In the genomic region with DNA sequence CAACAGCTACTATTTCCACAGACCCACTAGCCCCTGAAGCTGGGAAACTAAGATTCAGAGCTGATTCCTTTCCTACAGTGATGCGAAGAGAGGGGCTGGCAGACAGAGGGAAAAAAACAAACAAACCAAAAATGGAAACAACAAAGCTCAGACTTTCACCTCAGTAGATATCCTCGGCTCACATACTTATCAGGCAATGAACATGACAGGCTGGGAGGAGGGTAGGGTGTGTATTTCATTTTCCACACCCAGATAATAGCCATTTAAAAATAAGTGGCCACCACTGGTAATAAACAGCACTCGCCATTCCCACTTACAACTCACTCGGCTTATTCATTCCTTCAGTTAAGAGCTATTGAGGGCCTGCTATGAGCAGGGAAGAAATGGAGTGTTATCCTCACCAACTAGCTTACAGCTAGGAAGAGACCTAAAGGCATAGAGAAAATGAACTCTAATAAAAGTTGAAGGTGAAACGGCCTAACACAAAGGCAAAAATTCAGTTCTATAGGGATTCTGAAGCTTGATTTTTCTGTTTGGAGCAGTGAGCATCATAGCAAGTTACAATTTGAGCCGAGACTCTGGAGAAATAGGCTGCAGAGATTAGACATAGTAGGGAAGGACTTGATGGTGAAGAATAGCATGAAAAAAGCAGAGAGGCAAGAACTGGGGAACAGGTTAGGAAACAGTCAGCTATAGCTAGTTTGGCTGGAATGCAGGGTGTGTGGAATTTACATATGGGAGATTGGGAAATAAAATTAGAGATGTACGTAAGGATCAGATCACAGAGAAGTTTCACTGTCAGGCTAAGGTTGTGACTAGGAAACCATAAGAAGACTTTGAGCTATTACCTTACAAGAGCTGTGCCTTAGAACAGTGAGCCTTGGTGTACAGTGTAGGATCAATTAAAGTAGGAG, we compare ENCODE assay signal across 1 cellular context.
TF ChIP-seq lines count a peak whose summit lies in the region.

No MANE protein-coding gene starts in this region.

TF ChIP-seq in HepG2, 621 proteins besides CTCF, POLR2A, EP300 and RAD21 (continued from another document and continues in another):
- TF ChIP-seq CREB1 (IDR thresholded peaks at IDR 0.05) (no peak), CREB1 (CRISPR knock-in tag; IDR thresholded peaks at IDR 0.05) (0 out of 2 replicates have a peak, but pooled peaks have one; percentile 33), HMG20B (CRISPR knock-in tag; conservative IDR thresholded peaks at IDR 0.05) (no peak), GATAD2A (CRISPR knock-in tag; IDR thresholded peaks at IDR 0.05) (peak; percentile 82), MIXL1 (CRISPR knock-in tag; IDR thresholded peaks at IDR 0.05) (0 out of 2 replicates have a peak, but pooled peaks have one; percentile 12), SIN3A (IDR thresholded peaks at IDR 0.05; ENCODE audit: borderline replicate concordance, low read depth, low read length) (no peak), ZNF562 (CRISPR knock-in tag; IDR thresholded peaks at IDR 0.05; ENCODE audit: borderline replicate concordance) (no peak), CBX2 (IDR thresholded peaks at IDR 0.05; ENCODE audit: low read depth, low read length) (no peak), CBX2 (CRISPR knock-in tag; IDR thresholded peaks at IDR 0.05; ENCODE audit: low read depth) (no peak), RARA (CRISPR knock-in tag; IDR thresholded peaks at IDR 0.05) (peak; percentile 64), IRF2 (CRISPR knock-in tag; IDR thresholded peaks at IDR 0.05) (peak; percentile 62; the same call in 1 of the 2 replicates), MAFK (conservative IDR thresholded peaks at IDR 0.05 in 1 of 2, IDR thresholded peaks at IDR 0.05 in 1 of 2; ENCODE audit: low read length in 2 of 2) (no peak), ZSCAN29 (CRISPR knock-in tag; conservative IDR thresholded peaks at IDR 0.05) (peak; percentile 66; the same call in 1 of the 2 replicates), NCOA2 (CRISPR knock-in tag; IDR thresholded peaks at IDR 0.05) (peak; percentile 70), TP53 (CRISPR knock-in tag; conservative IDR thresholded peaks at IDR 0.05) (no peak), HNRNPK (IDR thresholded peaks at IDR 0.05; ENCODE audit: low read depth, low read length, poor library complexity, severe bottlenecking) (peak; percentile 39), SOX6 (IDR thresholded peaks at IDR 0.05) (no peak), SOX6 (CRISPR knock-in tag; IDR thresholded peaks at IDR 0.05) (peak; percentile 72), ZNF749 (CRISPR knock-in tag; IDR thresholded peaks at IDR 0.05; ENCODE audit: borderline replicate concordance) (no peak; the same call in 1 of the 2 replicates), ZBTB7B (CRISPR knock-in tag; IDR thresholded peaks at IDR 0.05) (peak; percentile 65; the same call in 1 of the 2 replicates), HOXA3 (CRISPR knock-in tag; IDR thresholded peaks at IDR 0.05) (peak; percentile 30; the same call in 1 of the 2 replicates), ELF4 (CRISPR knock-in tag; IDR thresholded peaks at IDR 0.05; ENCODE audit: borderline replicate concordance) (no peak), SAFB2 (CRISPR knock-in tag; IDR thresholded peaks at IDR 0.05; ENCODE audit: borderline replicate concordance, low read depth) (no peak), ELF3 (CRISPR knock-in tag; IDR thresholded peaks at IDR 0.05) (peak; percentile 59), KDM4B (CRISPR knock-in tag; IDR thresholded peaks at IDR 0.05) (0 out of 2 replicates have a peak, but pooled peaks have one; percentile 28), NFRKB (IDR thresholded peaks at IDR 0.05) (no peak), SRY (CRISPR knock-in tag; IDR thresholded peaks at IDR 0.05) (no peak), HCFC1 (IDR thresholded peaks at IDR 0.05; ENCODE audit: low read depth, low read length) (no peak), ZNF776 (CRISPR knock-in tag; IDR thresholded peaks at IDR 0.05) (no peak), ZNF235 (CRISPR knock-in tag; IDR thresholded peaks at IDR 0.05; ENCODE audit: borderline replicate concordance) (no peak), PCBP2 (optimal IDR thresholded peaks at IDR 0.05; ENCODE audit: low read depth, low read length, poor library complexity, severe bottlenecking) (no peak), SAP130 (CRISPR knock-in tag; IDR thresholded peaks at IDR 0.05; ENCODE audit: low read depth) (peak; percentile 23; the same call in 1 of the 2 replicates), BRCA1 (CRISPR knock-in tag; IDR thresholded peaks at IDR 0.05) (peak; percentile 18; the same call in 1 of the 2 replicates), MAZ (IDR thresholded peaks at IDR 0.05; ENCODE audit: borderline replicate concordance, low read depth, low read length) (no peak), MAZ (CRISPR knock-in tag; IDR thresholded peaks at IDR 0.05; ENCODE audit: low read depth) (peak; percentile 12; the same call in 1 of the 2 replicates), TEAD3 (CRISPR knock-in tag; optimal IDR thresholded peaks at IDR 0.05; ENCODE audit: borderline replicate concordance) (peak; percentile 22), SRF (IDR thresholded peaks at IDR 0.05; ENCODE audit: low read depth, low read length) (peak; percentile 72), RBAK (CRISPR knock-in tag; IDR thresholded peaks at IDR 0.05) (no peak), FOXK2 (IDR thresholded peaks at IDR 0.05) (no peak), CAMTA2 (CRISPR knock-in tag; IDR thresholded peaks at IDR 0.05; ENCODE audit: borderline replicate concordance) (no peak), ZNF83 (CRISPR knock-in tag; IDR thresholded peaks at IDR 0.05; ENCODE audit: borderline replicate concordance) (no peak), FOXO1 (CRISPR knock-in tag; IDR thresholded peaks at IDR 0.05) (peak; percentile 69)
- TF ChIP-seq, protein P1, sequence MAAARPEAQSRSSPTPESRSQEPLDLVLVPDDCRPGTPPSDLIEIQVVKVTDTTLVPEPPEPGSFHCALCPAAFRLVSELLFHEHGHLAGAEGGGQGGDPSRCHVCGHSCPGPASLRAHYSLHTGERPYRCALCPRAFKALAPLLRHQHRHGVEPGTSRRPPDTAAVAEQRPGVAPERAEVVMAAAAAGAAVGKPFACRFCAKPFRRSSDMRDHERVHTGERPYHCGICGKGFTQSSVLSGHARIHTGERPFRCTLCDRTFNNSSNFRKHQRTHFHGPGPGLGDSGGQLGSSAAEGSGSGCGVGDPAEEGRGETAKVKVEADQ (CRISPR knock-in tag; IDR thresholded peaks at IDR 0.05; ENCODE audit: borderline replicate concordance) = no peak
- TF ChIP-seq, protein P2, sequence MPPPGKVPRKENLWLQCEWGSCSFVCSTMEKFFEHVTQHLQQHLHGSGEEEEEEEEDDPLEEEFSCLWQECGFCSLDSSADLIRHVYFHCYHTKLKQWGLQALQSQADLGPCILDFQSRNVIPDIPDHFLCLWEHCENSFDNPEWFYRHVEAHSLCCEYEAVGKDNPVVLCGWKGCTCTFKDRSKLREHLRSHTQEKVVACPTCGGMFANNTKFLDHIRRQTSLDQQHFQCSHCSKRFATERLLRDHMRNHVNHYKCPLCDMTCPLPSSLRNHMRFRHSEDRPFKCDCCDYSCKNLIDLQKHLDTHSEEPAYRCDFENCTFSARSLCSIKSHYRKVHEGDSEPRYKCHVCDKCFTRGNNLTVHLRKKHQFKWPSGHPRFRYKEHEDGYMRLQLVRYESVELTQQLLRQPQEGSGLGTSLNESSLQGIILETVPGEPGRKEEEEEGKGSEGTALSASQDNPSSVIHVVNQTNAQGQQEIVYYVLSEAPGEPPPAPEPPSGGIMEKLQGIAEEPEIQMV (CRISPR knock-in tag; IDR thresholded peaks at IDR 0.05; ENCODE audit: low read depth) = no peak; the same call in 1 of the 2 replicates
- TF ChIP-seq, protein P3, sequence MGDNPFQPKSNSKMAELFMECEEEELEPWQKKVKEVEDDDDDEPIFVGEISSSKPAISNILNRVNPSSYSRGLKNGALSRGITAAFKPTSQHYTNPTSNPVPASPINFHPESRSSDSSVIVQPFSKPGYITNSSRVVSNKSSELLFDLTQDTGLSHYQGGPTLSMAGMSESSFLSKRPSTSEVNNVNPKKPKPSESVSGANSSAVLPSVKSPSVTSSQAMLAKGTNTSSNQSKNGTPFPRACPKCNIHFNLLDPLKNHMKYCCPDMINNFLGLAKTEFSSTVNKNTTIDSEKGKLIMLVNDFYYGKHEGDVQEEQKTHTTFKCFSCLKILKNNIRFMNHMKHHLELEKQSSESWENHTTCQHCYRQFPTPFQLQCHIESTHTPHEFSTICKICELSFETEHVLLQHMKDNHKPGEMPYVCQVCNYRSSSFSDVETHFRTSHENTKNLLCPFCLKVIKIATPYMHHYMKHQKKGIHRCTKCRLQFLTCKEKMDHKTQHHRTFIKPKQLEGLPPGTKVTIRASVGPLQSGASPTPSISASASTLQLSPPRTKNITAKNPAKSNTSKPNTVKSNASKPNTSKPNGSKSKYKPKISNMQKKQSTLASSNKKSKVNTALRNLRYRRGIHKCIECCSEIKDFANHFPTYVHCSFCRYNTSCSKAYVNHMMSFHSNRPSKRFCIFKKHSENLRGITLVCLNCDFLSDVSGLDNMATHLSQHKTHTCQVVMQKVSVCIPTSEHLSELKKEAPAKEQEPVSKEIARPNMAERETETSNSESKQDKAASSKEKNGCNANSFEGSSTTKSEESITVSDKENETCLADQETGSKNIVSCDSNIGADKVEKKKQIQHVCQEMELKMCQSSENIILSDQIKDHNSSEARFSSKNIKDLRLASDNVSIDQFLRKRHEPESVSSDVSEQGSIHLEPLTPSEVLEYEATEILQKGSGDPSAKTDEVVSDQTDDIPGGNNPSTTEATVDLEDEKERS (CRISPR knock-in tag; IDR thresholded peaks at IDR 0.05) = no peak; the same call in 1 of the 2 replicates
- TF ChIP-seq, protein P4, sequence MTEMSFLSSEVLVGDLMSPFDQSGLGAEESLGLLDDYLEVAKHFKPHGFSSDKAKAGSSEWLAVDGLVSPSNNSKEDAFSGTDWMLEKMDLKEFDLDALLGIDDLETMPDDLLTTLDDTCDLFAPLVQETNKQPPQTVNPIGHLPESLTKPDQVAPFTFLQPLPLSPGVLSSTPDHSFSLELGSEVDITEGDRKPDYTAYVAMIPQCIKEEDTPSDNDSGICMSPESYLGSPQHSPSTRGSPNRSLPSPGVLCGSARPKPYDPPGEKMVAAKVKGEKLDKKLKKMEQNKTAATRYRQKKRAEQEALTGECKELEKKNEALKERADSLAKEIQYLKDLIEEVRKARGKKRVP (CRISPR knock-in tag; IDR thresholded peaks at IDR 0.05) = no peak
- TF ChIP-seq, protein P5, sequence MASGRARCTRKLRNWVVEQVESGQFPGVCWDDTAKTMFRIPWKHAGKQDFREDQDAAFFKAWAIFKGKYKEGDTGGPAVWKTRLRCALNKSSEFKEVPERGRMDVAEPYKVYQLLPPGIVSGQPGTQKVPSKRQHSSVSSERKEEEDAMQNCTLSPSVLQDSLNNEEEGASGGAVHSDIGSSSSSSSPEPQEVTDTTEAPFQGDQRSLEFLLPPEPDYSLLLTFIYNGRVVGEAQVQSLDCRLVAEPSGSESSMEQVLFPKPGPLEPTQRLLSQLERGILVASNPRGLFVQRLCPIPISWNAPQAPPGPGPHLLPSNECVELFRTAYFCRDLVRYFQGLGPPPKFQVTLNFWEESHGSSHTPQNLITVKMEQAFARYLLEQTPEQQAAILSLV (CRISPR knock-in tag; IDR thresholded peaks at IDR 0.05; ENCODE audit: borderline replicate concordance) = no peak
- TF ChIP-seq, protein P6, sequence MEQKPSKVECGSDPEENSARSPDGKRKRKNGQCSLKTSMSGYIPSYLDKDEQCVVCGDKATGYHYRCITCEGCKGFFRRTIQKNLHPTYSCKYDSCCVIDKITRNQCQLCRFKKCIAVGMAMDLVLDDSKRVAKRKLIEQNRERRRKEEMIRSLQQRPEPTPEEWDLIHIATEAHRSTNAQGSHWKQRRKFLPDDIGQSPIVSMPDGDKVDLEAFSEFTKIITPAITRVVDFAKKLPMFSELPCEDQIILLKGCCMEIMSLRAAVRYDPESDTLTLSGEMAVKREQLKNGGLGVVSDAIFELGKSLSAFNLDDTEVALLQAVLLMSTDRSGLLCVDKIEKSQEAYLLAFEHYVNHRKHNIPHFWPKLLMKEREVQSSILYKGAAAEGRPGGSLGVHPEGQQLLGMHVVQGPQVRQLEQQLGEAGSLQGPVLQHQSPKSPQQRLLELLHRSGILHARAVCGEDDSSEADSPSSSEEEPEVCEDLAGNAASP (CRISPR knock-in tag; IDR thresholded peaks at IDR 0.05; ENCODE audit: borderline replicate concordance) = peak; percentile 51
- TF ChIP-seq, protein P7, sequence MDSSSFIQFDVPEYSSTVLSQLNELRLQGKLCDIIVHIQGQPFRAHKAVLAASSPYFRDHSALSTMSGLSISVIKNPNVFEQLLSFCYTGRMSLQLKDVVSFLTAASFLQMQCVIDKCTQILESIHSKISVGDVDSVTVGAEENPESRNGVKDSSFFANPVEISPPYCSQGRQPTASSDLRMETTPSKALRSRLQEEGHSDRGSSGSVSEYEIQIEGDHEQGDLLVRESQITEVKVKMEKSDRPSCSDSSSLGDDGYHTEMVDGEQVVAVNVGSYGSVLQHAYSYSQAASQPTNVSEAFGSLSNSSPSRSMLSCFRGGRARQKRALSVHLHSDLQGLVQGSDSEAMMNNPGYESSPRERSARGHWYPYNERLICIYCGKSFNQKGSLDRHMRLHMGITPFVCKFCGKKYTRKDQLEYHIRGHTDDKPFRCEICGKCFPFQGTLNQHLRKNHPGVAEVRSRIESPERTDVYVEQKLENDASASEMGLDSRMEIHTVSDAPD (CRISPR knock-in tag; IDR thresholded peaks at IDR 0.05) = no peak
- TF ChIP-seq, protein P8, sequence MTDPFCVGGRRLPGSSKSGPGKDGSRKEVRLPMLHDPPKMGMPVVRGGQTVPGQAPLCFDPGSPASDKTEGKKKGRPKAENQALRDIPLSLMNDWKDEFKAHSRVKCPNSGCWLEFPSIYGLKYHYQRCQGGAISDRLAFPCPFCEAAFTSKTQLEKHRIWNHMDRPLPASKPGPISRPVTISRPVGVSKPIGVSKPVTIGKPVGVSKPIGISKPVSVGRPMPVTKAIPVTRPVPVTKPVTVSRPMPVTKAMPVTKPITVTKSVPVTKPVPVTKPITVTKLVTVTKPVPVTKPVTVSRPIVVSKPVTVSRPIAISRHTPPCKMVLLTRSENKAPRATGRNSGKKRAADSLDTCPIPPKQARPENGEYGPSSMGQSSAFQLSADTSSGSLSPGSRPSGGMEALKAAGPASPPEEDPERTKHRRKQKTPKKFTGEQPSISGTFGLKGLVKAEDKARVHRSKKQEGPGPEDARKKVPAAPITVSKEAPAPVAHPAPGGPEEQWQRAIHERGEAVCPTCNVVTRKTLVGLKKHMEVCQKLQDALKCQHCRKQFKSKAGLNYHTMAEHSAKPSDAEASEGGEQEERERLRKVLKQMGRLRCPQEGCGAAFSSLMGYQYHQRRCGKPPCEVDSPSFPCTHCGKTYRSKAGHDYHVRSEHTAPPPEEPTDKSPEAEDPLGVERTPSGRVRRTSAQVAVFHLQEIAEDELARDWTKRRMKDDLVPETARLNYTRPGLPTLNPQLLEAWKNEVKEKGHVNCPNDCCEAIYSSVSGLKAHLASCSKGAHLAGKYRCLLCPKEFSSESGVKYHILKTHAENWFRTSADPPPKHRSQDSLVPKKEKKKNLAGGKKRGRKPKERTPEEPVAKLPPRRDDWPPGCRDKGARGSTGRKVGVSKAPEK (CRISPR knock-in tag; IDR thresholded peaks at IDR 0.05; ENCODE audit: borderline replicate concordance) = peak; percentile 82; the same call in 1 of the 2 replicates
- TF ChIP-seq, protein P9, sequence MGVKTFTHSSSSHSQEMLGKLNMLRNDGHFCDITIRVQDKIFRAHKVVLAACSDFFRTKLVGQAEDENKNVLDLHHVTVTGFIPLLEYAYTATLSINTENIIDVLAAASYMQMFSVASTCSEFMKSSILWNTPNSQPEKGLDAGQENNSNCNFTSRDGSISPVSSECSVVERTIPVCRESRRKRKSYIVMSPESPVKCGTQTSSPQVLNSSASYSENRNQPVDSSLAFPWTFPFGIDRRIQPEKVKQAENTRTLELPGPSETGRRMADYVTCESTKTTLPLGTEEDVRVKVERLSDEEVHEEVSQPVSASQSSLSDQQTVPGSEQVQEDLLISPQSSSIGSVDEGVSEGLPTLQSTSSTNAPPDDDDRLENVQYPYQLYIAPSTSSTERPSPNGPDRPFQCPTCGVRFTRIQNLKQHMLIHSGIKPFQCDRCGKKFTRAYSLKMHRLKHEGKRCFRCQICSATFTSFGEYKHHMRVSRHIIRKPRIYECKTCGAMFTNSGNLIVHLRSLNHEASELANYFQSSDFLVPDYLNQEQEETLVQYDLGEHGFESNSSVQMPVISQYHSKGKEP (CRISPR knock-in tag; IDR thresholded peaks at IDR 0.05) = no peak
